ENCODE assay signal across 25 cellular contexts in genomic region chr5:13695076-13695712, GRCh38.
A peak's percentile ranks its signal among the peaks of the same experiment; 100 is the strongest.
DNase-seq lines count a peak whose midpoint lies in the region; ATAC-seq and TF ChIP-seq lines count a peak whose summit lies in the region.
"Had no signal": no experiment of that assay in that cellular context is flagged by ENCODE, and none has a peak within 500 bp of the region (broad histone marks: within the 10 kb centered on the region; RNA-seq: fewer than 3 reads in every experiment).

No MANE protein-coding gene starts in this region.

- no peaks in the 10 kb centered on the region for H3K36me3 Mint-ChIP-seq in chondrocyte (ENCODE audit: low read depth)
- H3K36me3 Mint-ChIP-seq: activated naive CD8-positive, alpha-beta T cell treated with anti-CD3 and anti-CD28 coated beads, Interleukin-2, amount 10 ng/mL, durations not matched to agents 7 days and 5 days; memory B cell; type B pancreatic cell had no signal

- H3K27me3 Mint-ChIP-seq in chondrocyte (ENCODE audit: low read depth) = peaks cover 7% of the 10 kb centered on the region
- H3K27me3 Mint-ChIP-seq: activated CD4-positive, alpha-beta T cell treated with anti-CD3 and anti-CD28 coated beads for 36 hours; activated naive CD8-positive, alpha-beta T cell treated with anti-CD3 and anti-CD28 coated beads, Interleukin-2, amount 10 ng/mL, durations not matched to agents 7 days and 5 days; type B pancreatic cell had no signal

- CTCF ChIA-PET in GM10248 (lab: Yijun Ruan, JAX) = no interaction called here

- no peaks in the 10 kb centered on the region for H3K9me3 Mint-ChIP-seq in chondrocyte (ENCODE audit: low read depth)
- H3K9me3 Mint-ChIP-seq: type B pancreatic cell had no signal

- DNase-seq in AG08396 (ENCODE audit: low spot score) (peak; percentile 26), HK-2 (ENCODE audit: unreplicated experiment) (peak; percentile 50), amniotic epithelial cell (ENCODE audit: low read depth) (peak; percentile 1), left lobe of liver (ENCODE audit: low spot score) (no peak), GM10248 (ENCODE audit: extremely low spot score) (no peak), RPMI8226 (no peak), chondrocyte (ENCODE audit: low spot score) (no peak)
- DNase-seq: activated CD4-positive, alpha-beta T cell treated with anti-CD3 and anti-CD28 coated beads for 36 hours; activated naive CD8-positive, alpha-beta T cell treated with anti-CD3 and anti-CD28 coated beads, Interleukin-2, amount 10 ng/mL, durations not matched to agents 7 days and 5 days; activated T-cell treated with anti-CD3 and anti-CD28 coated beads for 4 hours; DND-41; head of caudate nucleus; kidney; NCI-H1436; NCI-H446 treated with DMSO at 0.1 percent for 48 hours; posterior cingulate gyrus; stimulated activated CD4-positive, alpha-beta T cell treated with anti-CD3 and anti-CD28 coated beads, Interleukin-12 subunit alpha, Interleukin-12 subunit beta, amount 100 ng/mL, for 4 hours; stimulated activated CD4-positive, alpha-beta T cell treated with anti-CD3 and anti-CD28 coated beads, Interleukin-4, amount 100 ng/mL, for 1 hour; substantia nigra had no signal

- no peak overlapping the region for H3K27ac Mint-ChIP-seq in chondrocyte (ENCODE audit: unreplicated experiment)
- H3K27ac Mint-ChIP-seq: activated CD4-positive, alpha-beta T cell treated with anti-CD3 and anti-CD28 coated beads for 36 hours; activated naive CD8-positive, alpha-beta T cell treated with anti-CD3 and anti-CD28 coated beads, Interleukin-2, amount 10 ng/mL, durations not matched to agents 7 days and 5 days; memory B cell; T-helper 2 cell treated with Interferon-gamma antibody and Interleukin-4, amounts not matched to agents 5 μg/mL and 100 μg/mL, for 36 hours; type B pancreatic cell had no signal

- no peaks in the 10 kb centered on the region for H3K4me1 Mint-ChIP-seq in chondrocyte (ENCODE audit: low read depth)
- H3K4me1 Mint-ChIP-seq: activated CD4-positive, alpha-beta T cell treated with anti-CD3 and anti-CD28 coated beads for 36 hours; activated naive CD8-positive, alpha-beta T cell treated with anti-CD3 and anti-CD28 coated beads, Interleukin-2, amount 10 ng/mL, durations not matched to agents 7 days and 5 days; memory B cell had no signal

- POLR2A ChIA-PET in GM10248 (lab: Yijun Ruan, JAX) = no interaction called here

- TF ChIP-seq CTCF in GM10248 (IDR thresholded peaks at IDR 0.05; ENCODE audit: control extremely low read depth, extremely low read depth, low read depth, missing control alignments) (no peak), chondrocyte (IDR thresholded peaks at IDR 0.05) (no peak)

- ATAC-seq in left lobe of liver (peak; percentile 55), GM21360 (IDR thresholded peaks at IDR 0.05; ENCODE audit: unreplicated experiment) (no peak)
- ATAC-seq: activated CD4-positive, alpha-beta T cell treated with anti-CD3 and anti-CD28 coated beads for 36 hours; GM12878; sciatic nerve had no signal

- H3K4me3 Mint-ChIP-seq in chondrocyte (ENCODE audit: unreplicated experiment) = no peak overlapping the region
- H3K4me3 Mint-ChIP-seq: activated CD4-positive, alpha-beta T cell treated with anti-CD3 and anti-CD28 coated beads for 36 hours; activated naive CD8-positive, alpha-beta T cell treated with anti-CD3 and anti-CD28 coated beads, Interleukin-2, amount 10 ng/mL, durations not matched to agents 7 days and 5 days; memory B cell; T-helper 2 cell treated with Interferon-gamma antibody and Interleukin-4, amounts not matched to agents 5 μg/mL and 100 μg/mL, for 36 hours; type B pancreatic cell had no signal

Comparison
In these comparisons a context has a peak if more than half of its experiments do, and no peak if none do; other contexts are left out.
1. DNase-seq: peak in AG08396 (single experiment), HK-2 (single experiment) and amniotic epithelial cell (single experiment); none in left lobe of liver (single experiment), GM10248 (single experiment), RPMI8226 (single experiment) and chondrocyte (single experiment).